In the genomic region with DNA sequence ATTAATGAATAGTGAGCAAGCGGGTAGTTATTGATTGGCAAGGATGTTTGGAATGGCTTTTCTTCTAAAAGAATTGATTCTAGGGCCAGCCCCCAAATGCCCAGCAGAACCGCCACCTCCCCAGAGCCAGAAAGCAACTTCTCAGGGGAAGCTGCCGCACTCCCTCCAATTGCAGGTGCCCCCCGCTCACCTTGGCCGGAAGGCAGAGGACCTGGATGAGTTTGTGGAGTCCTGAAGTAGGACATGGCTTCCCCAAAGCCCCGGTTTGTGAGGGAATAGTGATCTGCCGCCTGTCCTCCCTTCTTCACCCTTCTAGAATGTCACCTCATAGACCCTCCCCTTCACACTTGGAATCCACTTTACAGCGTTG, we compare ENCODE assay signal across 14 cellular contexts.
"Had no signal": no experiment of that assay in that cellular context is flagged by ENCODE, and none has a peak within 500 bp of the region (broad histone marks: within the 10 kb centered on the region; RNA-seq: fewer than 3 reads in every experiment).

A gene with protein sequence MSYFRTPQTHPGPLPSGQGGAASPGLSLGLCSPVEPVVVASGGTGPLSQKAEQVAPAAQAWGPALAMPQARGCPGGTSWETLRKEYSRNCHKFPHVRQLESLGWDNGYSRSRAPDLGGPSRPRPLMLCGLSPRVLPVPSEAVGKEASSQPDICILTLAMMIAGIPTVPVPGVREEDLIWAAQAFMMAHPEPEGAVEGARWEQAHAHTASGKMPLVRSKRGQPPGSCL (minus strand): TSS at position 277 of the 370 bp plus-strand sequence. CDS start 32 bp downstream, at position 245.

- H3K9me3 Mint-ChIP-seq: activated CD8-positive, alpha-beta T cell treated with anti-CD3 and anti-CD28 coated beads for 36 hours had no signal

- H3K9me3 ChIP-seq: body of pancreas, heart left ventricle, upper lobe of left lung had no signal

- H3K27ac ChIP-seq: body of pancreas, heart left ventricle, upper lobe of left lung, VCaP had no signal

- DNase-seq: activated CD4-positive, alpha-beta T cell treated with anti-CD3 and anti-CD28 coated beads for 36 hours; activated CD8-positive, alpha-beta memory T cell treated with anti-CD3 and anti-CD28 coated beads, Interleukin-2, amount 50 U/mL, for 48 hours; activated CD8-positive, alpha-beta T cell treated with anti-CD3 and anti-CD28 coated beads for 36 hours; activated naive CD4-positive, alpha-beta T cell treated with Interleukin-2 at 50 U/mL for 16 hours; body of pancreas; central memory CD4-positive, alpha-beta T cell; cortex of kidney; effector CD8-positive, alpha-beta T cell; heart left ventricle; small intestine; T-helper 1 cell; upper lobe of left lung had no signal

- H3K4me3 ChIP-seq: body of pancreas, heart left ventricle, upper lobe of left lung had no signal

- H3K27ac Mint-ChIP-seq: activated CD4-positive, alpha-beta T cell treated with anti-CD3 and anti-CD28 coated beads for 36 hours had no signal

- ATAC-seq: activated CD4-positive, alpha-beta T cell treated with anti-CD3 and anti-CD28 coated beads for 36 hours; activated CD8-positive, alpha-beta T cell treated with anti-CD3 and anti-CD28 coated beads for 36 hours; body of pancreas; heart left ventricle; left lobe of liver had no signal

- H3K4me3 Mint-ChIP-seq: activated CD4-positive, alpha-beta T cell treated with anti-CD3 and anti-CD28 coated beads for 36 hours; activated CD8-positive, alpha-beta T cell treated with anti-CD3 and anti-CD28 coated beads for 36 hours had no signal

- H3K27me3 Mint-ChIP-seq: activated CD4-positive, alpha-beta T cell treated with anti-CD3 and anti-CD28 coated beads for 36 hours; activated CD8-positive, alpha-beta T cell treated with anti-CD3 and anti-CD28 coated beads for 36 hours had no signal

- H3K27me3 ChIP-seq: body of pancreas, heart left ventricle, upper lobe of left lung had no signal
